8 cellular contexts compared by ENCODE assay signal in the genomic region with DNA sequence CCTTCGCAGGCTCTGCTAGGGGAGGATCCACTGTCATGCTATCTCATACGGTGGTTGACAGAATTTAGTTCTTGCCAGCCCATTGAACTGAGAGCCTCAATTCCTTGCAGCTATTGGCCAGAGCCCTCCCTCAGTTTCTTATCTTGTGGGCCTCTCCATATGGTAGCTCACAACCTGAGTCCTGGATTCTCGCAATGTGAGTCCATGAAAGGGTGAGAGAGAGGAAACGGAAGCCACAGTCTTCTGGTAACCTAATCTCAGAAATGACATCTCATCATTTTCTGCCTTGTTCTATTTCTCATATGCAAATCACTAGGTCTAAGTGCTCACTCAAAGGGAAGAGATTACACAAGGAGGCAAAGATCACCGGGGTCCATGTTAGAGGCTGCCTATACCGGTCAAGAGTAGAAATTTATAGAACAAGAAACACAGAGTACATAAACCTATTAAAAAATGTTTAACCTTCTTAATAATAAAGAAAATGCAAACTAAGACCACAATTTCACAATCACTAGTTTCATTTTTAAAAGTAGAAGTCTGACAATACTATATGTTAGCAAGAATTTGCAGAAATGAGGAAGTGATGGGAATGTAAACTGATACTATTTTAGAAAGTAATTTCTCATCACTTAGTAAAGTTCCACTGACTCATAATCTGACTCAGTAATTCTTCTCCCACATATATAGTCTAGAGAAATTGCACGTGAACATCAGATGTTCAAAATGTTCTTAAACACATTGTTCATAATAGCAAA.
DNase-seq lines count a peak whose midpoint lies in the region; ATAC-seq and TF ChIP-seq lines count a peak whose summit lies in the region.

No MANE protein-coding gene starts in this region.

- no peak for TF ChIP-seq CTCF in fibroblast of pulmonary artery (IDR thresholded peaks at IDR 0.05; ENCODE audit: low read length, missing control alignments)
- TF ChIP-seq CTCF in ascending aorta (IDR thresholded peaks at IDR 0.05), result no peak

- H3K9me3 ChIP-seq in ascending aorta, result no peaks in the 10 kb centered on the region

- H3K4me1 ChIP-seq in ascending aorta, result no peaks in the 10 kb centered on the region

- no peaks in the 10 kb centered on the region for H3K27me3 ChIP-seq in ascending aorta

- intact Hi-C loops in ascending aorta (cut with DNase I), result no loop called here

- peak; percentile 90 for ATAC-seq in GM18868 (IDR thresholded peaks at IDR 0.05; ENCODE audit: unreplicated experiment)
- peak; percentile 94 for ATAC-seq in HG02610 (IDR thresholded peaks at IDR 0.05; ENCODE audit: unreplicated experiment)

- no peaks in the 10 kb centered on the region for H3K36me3 ChIP-seq in ascending aorta

- H3K4me3 ChIP-seq in fibroblast of pulmonary artery (replicated peaks; ENCODE audit: low read depth, low read length), result peak overlapping the region; percentile 10
- H3K4me3 ChIP-seq in ascending aorta, result no peak overlapping the region

- H3K27ac ChIP-seq in ascending aorta, result no peak overlapping the region

- DNase-seq in NAMALWA (ENCODE audit: low spot score), result peak; percentile 24
- DNase-seq in fibroblast of pulmonary artery (ENCODE audit: low read depth), result peak; percentile 68
- DNase-seq in middle frontal gyrus (ENCODE audit: extremely low spot score, low spot score), result no peak
- no peak for DNase-seq in dermis blood vessel endothelial cell
- no peak for DNase-seq in ascending aorta (ENCODE audit: low spot score in 2 of 2)
- DNase-seq in NCI-H1694 (lab: John Stamatoyannopoulos, UW), result no peak

Comparison
In these comparisons a context has a peak if more than half of its experiments do, and no peak if none do; other contexts are left out.
1. DNase-seq: peak in NAMALWA (single experiment) and fibroblast of pulmonary artery (single experiment); none in middle frontal gyrus (single experiment), dermis blood vessel endothelial cell (single experiment), ascending aorta (0 of 2) and NCI-H1694 (single experiment).